Comparison of ENCODE assay signal across 10 cellular contexts in genomic region chr7:2116086-2116810, GRCh38.
DNase-seq lines count a peak whose midpoint lies in the region; ATAC-seq and TF ChIP-seq lines count a peak whose summit lies in the region.
"Had no signal": no experiment of that assay in that cellular context is flagged by ENCODE, and none has a peak within 500 bp of the region (broad histone marks: within the 10 kb centered on the region; RNA-seq: fewer than 3 reads in every experiment).

No MANE protein-coding gene starts in this region.

- no peak overlapping the region for H3K9ac ChIP-seq in mammary epithelial cell (ENCODE audit: insufficient read depth, low read length)

- H4K20me1 ChIP-seq in mammary epithelial cell (ENCODE audit: insufficient read depth, low read length), result no peaks in the 10 kb centered on the region

- intact Hi-C loops in mammary epithelial cell (cut with micrococcal nuclease) (no loop called here), left lung (cut with DNase I) (no loop called here)

- no peak overlapping the region for H3K4me3 ChIP-seq in mammary epithelial cell (replicated peaks in 1 of 3; ENCODE audit: insufficient read depth in 1 of 3, low read depth in 2 of 3, low read length in 3 of 3)
- no peak overlapping the region for H3K4me3 ChIP-seq in left lung

- H3K4me3 Mint-ChIP-seq in stimulated activated naive B cell treated with anti-CD40 and anti-IgM and Interleukin-4, amounts not matched to agents 10 μg/mL and 1 μg/mL and 100 μg/mL, for 72 hours, result no peak overlapping the region
- H3K4me3 Mint-ChIP-seq: activated naive CD4-positive, alpha-beta T cell treated with anti-CD3 and anti-CD28 coated beads, Interleukin-2, amount 10 ng/mL, durations not matched to agents 7 days and 5 days had no signal

- H3K9me3 ChIP-seq in mammary epithelial cell (replicated peaks; ENCODE audit: insufficient read depth, low read length) (no peaks in the 10 kb centered on the region), left lung (no peaks in the 10 kb centered on the region)

- no peaks in the 10 kb centered on the region for H3K27me3 ChIP-seq in mammary epithelial cell (ENCODE audit: insufficient read depth, low read length)
- H3K27me3 ChIP-seq in left lung, result no peaks in the 10 kb centered on the region

- H3K27ac Mint-ChIP-seq in stimulated activated naive B cell treated with anti-CD40 and anti-IgM and Interleukin-4, amounts not matched to agents 10 μg/mL and 1 μg/mL and 100 μg/mL, for 72 hours, result no peak overlapping the region
- H3K27ac Mint-ChIP-seq: activated naive CD4-positive, alpha-beta T cell treated with anti-CD3 and anti-CD28 coated beads, Interleukin-2, amount 10 ng/mL, durations not matched to agents 7 days and 5 days had no signal

- H3K4me2 ChIP-seq in mammary epithelial cell (ENCODE audit: insufficient read depth, low read depth, low read length), result peak overlapping the region; percentile 79

- in situ Hi-C loops in ACHN (cut with HindIII; ENCODE audit: low pct_ligation_motif_present, low pct_unique_long_range_greater_than_20kb, low sequenced_read_pairs), result no loop called here
- in situ Hi-C loops in mammary epithelial cell (cut with MboI; ENCODE audit: low sequenced_read_pairs in 2 of 2), result no loop called here

- TF ChIP-seq CTCF in mammary epithelial cell (conservative IDR thresholded peaks at IDR 0.05 in 1 of 2, IDR thresholded peaks at IDR 0.05 in 1 of 2; ENCODE audit: extremely low read depth in 1 of 2, insufficient read depth in 1 of 2, low read depth in 1 of 2, low read length in 2 of 2) (no peak), left lung (IDR thresholded peaks at IDR 0.05) (no peak)

- DNase-seq in ACHN (peak; percentile 8), NCI-H2029 (lab: John Stamatoyannopoulos, UW) (peak; percentile 92), mammary epithelial cell (peak; percentile 80), left lung (no peak), hepatic stellate cell (ENCODE audit: low spot score) (no peak)
- DNase-seq in stimulated activated naive B cell treated with anti-CD40 and anti-IgM and Interleukin-4, amounts not matched to agents 10 μg/mL and 1 μg/mL and 100 μg/mL, for 72 hours, result no peak
- DNase-seq: activated naive CD4-positive, alpha-beta T cell treated with anti-CD3 and anti-CD28 coated beads, Interleukin-2, amount 10 ng/mL, durations not matched to agents 7 days and 5 days; stimulated activated CD4-positive, alpha-beta T cell treated with anti-CD3 and anti-CD28 coated beads, Interleukin-4, amount 100 ng/mL, for 1 hour had no signal

- H2AFZ ChIP-seq in mammary epithelial cell (ENCODE audit: low read depth, low read length), result no peak overlapping the region

- CTCF ChIA-PET in mammary epithelial cell (lab: Charles Lee; ENCODE audit: low non-redundant PET), result no interaction called here

- peaks cover 3% of the 10 kb centered on the region for H3K79me2 ChIP-seq in mammary epithelial cell (ENCODE audit: insufficient read depth, low read length)

- peaks cover 73 to 76% of the 10 kb centered on the region in 2 donors for H3K36me3 Mint-ChIP-seq in stimulated activated naive B cell treated with anti-CD40 and anti-IgM and Interleukin-4, amounts not matched to agents 10 μg/mL and 1 μg/mL and 100 μg/mL, for 72 hours

- peak; percentile 24 for ATAC-seq in left lung
- ATAC-seq in stimulated activated naive B cell treated with anti-CD40 and anti-IgM and Interleukin-4, amounts not matched to agents 10 μg/mL and 1 μg/mL and 100 μg/mL, for 72 hours (replicated peaks), result no peak
- no peak for ATAC-seq in GM18870 (IDR thresholded peaks at IDR 0.05; ENCODE audit: unreplicated experiment)
- no peak for ATAC-seq in HG03045 (IDR thresholded peaks at IDR 0.05; ENCODE audit: unreplicated experiment)

- peaks cover 0 to 13% of the 10 kb centered on the region in 2 donors for H3K9me3 Mint-ChIP-seq in stimulated activated naive B cell treated with anti-CD40 and anti-IgM and Interleukin-4, amounts not matched to agents 10 μg/mL and 1 μg/mL and 100 μg/mL, for 72 hours
- H3K9me3 Mint-ChIP-seq: activated naive CD4-positive, alpha-beta T cell treated with anti-CD3 and anti-CD28 coated beads, Interleukin-2, amount 10 ng/mL, durations not matched to agents 7 days and 5 days had no signal

- H3K36me3 ChIP-seq in mammary epithelial cell (ENCODE audit: insufficient read depth, low read length) (no peaks in the 10 kb centered on the region), left lung (no peaks in the 10 kb centered on the region)

- peaks cover 45 to 86% of the 10 kb centered on the region in 2 donors for H3K4me1 Mint-ChIP-seq in stimulated activated naive B cell treated with anti-CD40 and anti-IgM and Interleukin-4, amounts not matched to agents 10 μg/mL and 1 μg/mL and 100 μg/mL, for 72 hours

- 6% methylated on average over 15 of the region's 20 CpGs for WGBS in mammary epithelial cell (ENCODE audit: low coverage, missing lambda C conversion rate)

- dilution Hi-C loops in mammary epithelial cell (cut with HindIII; ENCODE audit: low sequenced_read_pairs), result no loop called here

- H3K27me3 Mint-ChIP-seq in stimulated activated naive B cell treated with anti-CD40 and anti-IgM and Interleukin-4, amounts not matched to agents 10 μg/mL and 1 μg/mL and 100 μg/mL, for 72 hours, result no peaks in the 10 kb centered on the region
- H3K27me3 Mint-ChIP-seq: activated naive CD4-positive, alpha-beta T cell treated with anti-CD3 and anti-CD28 coated beads, Interleukin-2, amount 10 ng/mL, durations not matched to agents 7 days and 5 days had no signal

- BruUV-seq in mammary epithelial cell (replicated peaks; lab: Mats Ljungman, UMichigan), result no TSS peak

- H3K4me1 ChIP-seq in mammary epithelial cell (ENCODE audit: insufficient read depth, low read length) (peaks cover 37% of the 10 kb centered on the region), left lung (peaks cover 0 to 62% of the 10 kb centered on the region in 2 donors)

- H3K27ac ChIP-seq in mammary epithelial cell (ENCODE audit: insufficient read depth, low read depth, low read length) (no peak overlapping the region), left lung (no peak overlapping the region)

Comparison
In these comparisons a context has a peak if more than half of its experiments do, and no peak if none do; other contexts are left out.
1. DNase-seq: peak in ACHN (single experiment), NCI-H2029 (single experiment) and mammary epithelial cell (single experiment); none in left lung (0 of 2), stimulated activated naive B cell treated with anti-CD40 and anti-IgM and Interleukin-4, amounts not matched to agents 10 μg/mL and 1 μg/mL and 100 μg/mL, for 72 hours (single experiment) and hepatic stellate cell (single experiment).